Comparison of ENCODE assay signal across 1 cellular context in genomic region chr1:29756901-29757729, GRCh38.
TF ChIP-seq lines count a peak whose summit lies in the region.

No MANE protein-coding gene starts in this region.

TF ChIP-seq in HepG2, 621 proteins besides CTCF, POLR2A, EP300 and RAD21 (continued from another document):
- peak; percentile 43; the same call in 1 of the 2 replicates for TF ChIP-seq MNT (IDR thresholded peaks at IDR 0.05)
